ENCODE assay signal across 21 cellular contexts in genomic region chr10:60283397-60283796, GRCh38.
DNase-seq lines count a peak whose midpoint lies in the region; ATAC-seq, FAIRE-seq and TF ChIP-seq lines count a peak whose summit lies in the region.
"Had no signal": no experiment of that assay in that cellular context is flagged by ENCODE, and none has a peak within 500 bp of the region (broad histone marks: within the 10 kb centered on the region; RNA-seq: fewer than 3 reads in every experiment).

No MANE protein-coding gene starts in this region.

- H3K4me3 Mint-ChIP-seq in astrocyte (ENCODE audit: unreplicated experiment) (no peak overlapping the region), neural progenitor cell (no peak overlapping the region)
- H3K4me3 Mint-ChIP-seq: activated naive CD4-positive, alpha-beta T cell treated with anti-CD3 and anti-CD28 coated beads, Interleukin-2, amount 10 ng/mL, durations not matched to agents 7 days and 5 days; CD4-positive, alpha-beta T cell had no signal

- intact Hi-C loops in Right ventricle myocardium superior (cut with DNase I): no loop called here

- no peaks in the 10 kb centered on the region for H3K79me2 ChIP-seq in astrocyte (ENCODE audit: insufficient read depth, low read length)
- no peaks in the 10 kb centered on the region for H3K79me2 ChIP-seq in hepatocyte
- no peaks in the 10 kb centered on the region for H3K79me2 ChIP-seq in neural progenitor cell (ENCODE audit: low read depth)

- no peaks in the 10 kb centered on the region for H3K9me3 Mint-ChIP-seq in astrocyte (ENCODE audit: unreplicated experiment)
- no peaks in the 10 kb centered on the region for H3K9me3 Mint-ChIP-seq in neural progenitor cell
- H3K9me3 Mint-ChIP-seq: activated naive CD4-positive, alpha-beta T cell treated with anti-CD3 and anti-CD28 coated beads, Interleukin-2, amount 10 ng/mL, durations not matched to agents 7 days and 5 days; CD4-positive, alpha-beta T cell had no signal

- H3K4me1 Mint-ChIP-seq in astrocyte (ENCODE audit: low read depth, unreplicated experiment) (peaks cover 41% of the 10 kb centered on the region), neural progenitor cell (peaks cover 23% of the 10 kb centered on the region)
- H3K4me1 Mint-ChIP-seq: activated naive CD4-positive, alpha-beta T cell treated with anti-CD3 and anti-CD28 coated beads, Interleukin-2, amount 10 ng/mL, durations not matched to agents 7 days and 5 days had no signal

- H3K27ac ChIP-seq in right atrium auricular region: peak overlapping the region; percentile 54 to 87
- peak overlapping the region; percentile 77 for H3K27ac ChIP-seq in astrocyte (ENCODE audit: low read depth, low read length)
- peak overlapping the region; percentile 38 for H3K27ac ChIP-seq in hepatocyte
- H3K27ac ChIP-seq in thoracic aorta: peak overlapping the region in 1 of 2 donors; percentile 61
- H3K27ac ChIP-seq in neural progenitor cell: no peak overlapping the region
- H3K27ac ChIP-seq: esophagus squamous epithelium, HL-60, neutrophil, sigmoid colon had no signal

- H3K4me3 ChIP-seq in right atrium auricular region (no peak overlapping the region), astrocyte (ENCODE audit: insufficient read depth, low read depth, low read length) (peak overlapping the region; percentile 38), hepatocyte (no peak overlapping the region), thoracic aorta (peak overlapping the region; percentile 47), neural progenitor cell (no peak overlapping the region)
- H3K4me3 ChIP-seq: esophagus squamous epithelium, mucosa of descending colon, sigmoid colon had no signal

- H3K36me3 Mint-ChIP-seq in astrocyte (ENCODE audit: low read depth, unreplicated experiment): no peaks in the 10 kb centered on the region
- H3K36me3 Mint-ChIP-seq in neural progenitor cell: no peaks in the 10 kb centered on the region
- H3K36me3 Mint-ChIP-seq: activated naive CD4-positive, alpha-beta T cell treated with anti-CD3 and anti-CD28 coated beads, Interleukin-2, amount 10 ng/mL, durations not matched to agents 7 days and 5 days had no signal

- no peak for ATAC-seq in Right ventricle myocardium superior (ENCODE audit: poor library complexity)
- ATAC-seq in thoracic aorta (ENCODE audit: insufficient number of reproducible peaks, low FRiP score, low read depth): no peak
- no peak for ATAC-seq in HG02970 (IDR thresholded peaks at IDR 0.05; ENCODE audit: low FRiP score, unreplicated experiment)

- FAIRE-seq in astrocyte (lab: Jason Lieb, UNC): peak; percentile 68
- no peak for FAIRE-seq in D721Med (lab: Jason Lieb, UNC)
- FAIRE-seq: kidney had no signal

- H3K9ac ChIP-seq in astrocyte (ENCODE audit: low read length) (peak overlapping the region; percentile 33), neural progenitor cell (no peak overlapping the region)

- peaks cover 3% of the 10 kb centered on the region for H3F3A ChIP-seq in neural progenitor cell (ENCODE audit: low read depth)

- H2AFZ ChIP-seq in astrocyte (ENCODE audit: low read depth, low read length) (no peak overlapping the region), hepatocyte (no peak overlapping the region), neural progenitor cell (replicated peaks) (no peak overlapping the region)

- peaks cover 7% of the 10 kb centered on the region for H3K36me3 ChIP-seq in right atrium auricular region
- H3K36me3 ChIP-seq in astrocyte (ENCODE audit: insufficient read depth, low read length): no peaks in the 10 kb centered on the region
- H3K36me3 ChIP-seq in hepatocyte (replicated peaks; ENCODE audit: insufficient read depth, low read depth): no peaks in the 10 kb centered on the region
- H3K36me3 ChIP-seq in thoracic aorta: no peaks in the 10 kb centered on the region
- H3K36me3 ChIP-seq in neural progenitor cell: no peaks in the 10 kb centered on the region
- H3K36me3 ChIP-seq: neutrophil, sigmoid colon had no signal

- H3K4me2 ChIP-seq in astrocyte (ENCODE audit: low read length) (peak overlapping the region; percentile 80), hepatocyte (peak overlapping the region; percentile 35), neural progenitor cell (no peak overlapping the region)

- peak overlapping the region; percentile 95 for H3K27ac Mint-ChIP-seq in astrocyte (ENCODE audit: unreplicated experiment)
- H3K27ac Mint-ChIP-seq in neural progenitor cell: no peak overlapping the region
- H3K27ac Mint-ChIP-seq: activated naive CD4-positive, alpha-beta T cell treated with anti-CD3 and anti-CD28 coated beads, Interleukin-2, amount 10 ng/mL, durations not matched to agents 7 days and 5 days; CD4-positive, alpha-beta T cell had no signal

- H3K27me3 Mint-ChIP-seq in astrocyte (ENCODE audit: low read depth, unreplicated experiment) (peaks cover 3% of the 10 kb centered on the region), neural progenitor cell (ENCODE audit: insufficient read depth, low read depth) (peaks cover 1% of the 10 kb centered on the region)
- H3K27me3 Mint-ChIP-seq: activated naive CD4-positive, alpha-beta T cell treated with anti-CD3 and anti-CD28 coated beads, Interleukin-2, amount 10 ng/mL, durations not matched to agents 7 days and 5 days; CD4-positive, alpha-beta T cell had no signal

- no peaks in the 10 kb centered on the region for H3K27me3 ChIP-seq in right atrium auricular region
- no peaks in the 10 kb centered on the region for H3K27me3 ChIP-seq in astrocyte (ENCODE audit: insufficient read depth, low read length)
- no peaks in the 10 kb centered on the region for H3K27me3 ChIP-seq in hepatocyte
- no peaks in the 10 kb centered on the region for H3K27me3 ChIP-seq in thoracic aorta (replicated peaks; ENCODE audit: insufficient read depth)
- H3K27me3 ChIP-seq in neural progenitor cell: no peaks in the 10 kb centered on the region
- H3K27me3 ChIP-seq: esophagus squamous epithelium, neutrophil, sigmoid colon had no signal

- H3K4me1 ChIP-seq in right atrium auricular region (peaks cover 0 to 50% of the 10 kb centered on the region in 2 donors), astrocyte (ENCODE audit: insufficient read depth, low read length) (peaks cover 24% of the 10 kb centered on the region), hepatocyte (ENCODE audit: insufficient read depth) (peaks cover 9% of the 10 kb centered on the region), thoracic aorta (ENCODE audit: control insufficient read depth in 1 of 2, low read depth in 2 of 2) (peaks cover 15 to 16% of the 10 kb centered on the region in 2 donors), neural progenitor cell (peaks cover 18% of the 10 kb centered on the region)
- H3K4me1 ChIP-seq: sigmoid colon had no signal

- 97% methylated on average over 2 of the region's 2 CpGs for WGBS in hepatocyte (ENCODE audit: low lambda C conversion rate, missing lambda C conversion rate)

- DNase-seq in right atrium auricular region (ENCODE audit: low spot score) (no peak), Right ventricle myocardium superior (no peak), astrocyte (ENCODE audit: low read depth) (no peak), hepatocyte (ENCODE audit: low spot score) (no peak), thoracic aorta (ENCODE audit: low spot score) (no peak), D721Med (ENCODE audit: insufficient read length, low spot score) (no peak), neural progenitor cell (ENCODE audit: low spot score) (no peak)
- DNase-seq: activated naive CD4-positive, alpha-beta T cell treated with anti-CD3 and anti-CD28 coated beads, Interleukin-2, amount 10 ng/mL, durations not matched to agents 7 days and 5 days; CD4-positive, alpha-beta T cell; DMS79; esophagus squamous epithelium; kidney; NCI-H1048; NCI-H524; SHP77; sigmoid colon; stimulated activated CD4-positive, alpha-beta T cell treated with anti-CD3 and anti-CD28 coated beads, Interleukin-2, amount 100 ng/mL, for 24 hours had no signal

- no peak for TF ChIP-seq CTCF in right atrium auricular region (IDR thresholded peaks at IDR 0.05)
- TF ChIP-seq CTCF in astrocyte (IDR thresholded peaks at IDR 0.05; ENCODE audit: insufficient read depth, low read depth, low read length): no peak
- no peak for TF ChIP-seq CTCF in hepatocyte (IDR thresholded peaks at IDR 0.05; ENCODE audit: poor library complexity)
- no peak for TF ChIP-seq CTCF in thoracic aorta (IDR thresholded peaks at IDR 0.05)
- TF ChIP-seq CTCF in D721Med (IDR thresholded peaks at IDR 0.05; ENCODE audit: insufficient read depth, missing control alignments): no peak
- no peak for TF ChIP-seq CTCF in neural progenitor cell (IDR thresholded peaks at IDR 0.05)

- H4K20me1 ChIP-seq in astrocyte (ENCODE audit: insufficient read depth, low read length) (no peaks in the 10 kb centered on the region), hepatocyte (ENCODE audit: insufficient read depth, poor library complexity, severe bottlenecking) (no peaks in the 10 kb centered on the region), neural progenitor cell (ENCODE audit: low read depth) (no peaks in the 10 kb centered on the region)

- H3K9me3 ChIP-seq in right atrium auricular region (no peaks in the 10 kb centered on the region), astrocyte (ENCODE audit: insufficient read depth, low read depth, low read length) (no peaks in the 10 kb centered on the region), hepatocyte (ENCODE audit: low read depth) (no peaks in the 10 kb centered on the region), thoracic aorta (no peaks in the 10 kb centered on the region), neural progenitor cell (ENCODE audit: low read depth) (no peaks in the 10 kb centered on the region)
- H3K9me3 ChIP-seq: esophagus squamous epithelium, mucosa of descending colon, neutrophil, sigmoid colon had no signal

- no peaks in the 10 kb centered on the region for H3K9me2 ChIP-seq in hepatocyte (replicated peaks; ENCODE audit: insufficient read depth)

Comparison
In these comparisons a context has a peak if more than half of its experiments do, and no peak if none do; other contexts are left out.
1. H3K4me3 ChIP-seq: peak in astrocyte (single experiment) and thoracic aorta (single experiment); none in right atrium auricular region (0 of 2), hepatocyte (single experiment) and neural progenitor cell (single experiment).